21 cellular contexts compared by ENCODE assay signal in the genomic region with DNA sequence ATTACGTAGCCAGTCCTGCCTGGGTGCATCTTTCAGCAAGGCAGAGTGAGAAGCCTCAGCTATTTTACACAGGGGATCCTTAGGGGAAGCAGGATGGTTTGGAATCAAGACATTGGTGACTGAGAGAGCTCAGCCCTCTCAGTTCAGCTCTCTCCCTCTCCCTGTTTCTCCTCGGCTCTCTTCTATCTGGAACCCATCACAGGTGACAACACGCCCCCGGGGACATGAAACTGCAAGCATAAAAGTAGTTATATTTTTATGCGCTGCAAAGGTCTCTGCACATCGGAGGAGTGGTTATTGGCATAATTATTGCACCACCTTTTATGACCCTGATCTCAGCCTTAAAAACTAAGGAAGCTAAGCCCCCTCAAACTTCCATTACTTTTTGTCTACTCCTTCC.
"Had no signal": no experiment of that assay in that cellular context is flagged by ENCODE, and none has a peak within 500 bp of the region (broad histone marks: within the 10 kb centered on the region; RNA-seq: fewer than 3 reads in every experiment).

No MANE protein-coding gene starts in this region.

- H3K36me3 Mint-ChIP-seq: natural killer cell treated with Interleukin-12 subunit alpha and Interleukin-12 subunit beta and Interleukin-15 and Interleukin-18, amount 100 ng/mL, for 72 hours had no signal

- H3K9me3 Mint-ChIP-seq: natural killer cell treated with Interleukin-12 subunit alpha and Interleukin-12 subunit beta and Interleukin-15 and Interleukin-18, amount 100 ng/mL, for 72 hours had no signal

- H3K9me3 ChIP-seq: esophagus squamous epithelium, left lung, pancreas, stomach, thoracic aorta had no signal

- H3K27me3 ChIP-seq: pancreas, stomach had no signal

- H3K36me3 ChIP-seq: esophagus squamous epithelium, left lung, pancreas, thoracic aorta had no signal

- ATAC-seq: left lung; natural killer cell treated with Interleukin-12 subunit alpha and Interleukin-12 subunit beta and Interleukin-15 and Interleukin-18, amount 100 ng/mL, for 72 hours; pancreas had no signal

- H3K27ac ChIP-seq: epithelial cell of prostate, left lung, pancreas, stomach had no signal

- H3K4me3 ChIP-seq: esophagus squamous epithelium, left lung, lung, pancreas, stomach, thoracic aorta had no signal

- H3K4me3 Mint-ChIP-seq: natural killer cell treated with Interleukin-12 subunit alpha and Interleukin-12 subunit beta and Interleukin-15 and Interleukin-18, amount 100 ng/mL, for 72 hours had no signal

- H3K27ac Mint-ChIP-seq: natural killer cell treated with Interleukin-12 subunit alpha and Interleukin-12 subunit beta and Interleukin-15 and Interleukin-18, amount 100 ng/mL, for 72 hours; progenitor cell of endocrine pancreas had no signal

- DNase-seq: effector memory CD4-positive, alpha-beta T cell; esophagus squamous epithelium; foreskin fibroblast; islet precursor cell; left lung; mesenchymal stem cell; midbrain; occipital lobe; pancreas; retina; small intestine; stimulated activated CD4-positive, alpha-beta T cell treated with anti-CD3 and anti-CD28 coated beads, Interleukin-12 subunit alpha, Interleukin-12 subunit beta, amount 100 ng/mL, for 4 hours; stimulated activated naive CD4-positive, alpha-beta T cell; stomach; substantia nigra; trophoblast cell had no signal
